Comparison of ENCODE assay signal across 12 cellular contexts in the genomic region with DNA sequence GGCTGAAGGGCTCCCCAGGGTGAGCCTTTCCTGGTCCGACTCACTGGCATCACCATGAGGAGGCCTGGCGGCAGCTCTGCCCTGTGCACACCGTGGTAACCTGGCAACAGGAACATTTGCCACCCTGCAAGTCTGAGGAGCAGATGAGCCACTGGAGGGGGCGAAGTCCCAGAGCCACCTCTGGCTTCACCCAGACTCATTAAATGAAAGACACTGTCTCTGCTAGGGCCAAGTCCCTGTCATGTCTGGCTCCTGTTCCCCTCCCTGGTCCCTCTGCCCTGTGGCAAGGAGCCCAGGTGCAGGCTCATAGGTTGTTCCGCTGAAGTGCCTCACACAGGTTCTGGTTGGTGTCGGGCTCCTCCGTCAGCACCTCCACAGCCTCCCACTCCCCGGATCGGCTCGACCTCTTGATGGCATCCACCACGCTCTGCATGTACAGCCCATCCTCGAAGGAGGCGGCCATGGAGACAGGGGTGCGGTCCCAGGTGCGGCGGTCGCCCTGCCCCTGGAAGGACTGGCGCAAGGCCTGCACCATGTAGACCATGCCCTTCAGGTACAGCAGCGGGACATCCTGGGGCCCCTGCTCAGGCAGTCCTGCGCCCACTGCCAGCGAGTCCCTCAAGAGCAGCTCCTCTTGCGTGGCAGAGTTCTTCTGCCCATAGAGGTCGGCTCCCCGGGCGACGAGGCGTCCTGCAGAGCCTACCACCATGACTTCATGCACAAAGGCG. TPM values are rescaled to one million over a fixed set of nuclear protein-coding genes. Genes with fewer than 3 reads are reported as not detected.
DNase-seq lines count a peak whose midpoint lies in the region; ATAC-seq, FAIRE-seq and TF ChIP-seq lines count a peak whose summit lies in the region.
"Had no signal": no experiment of that assay in that cellular context is flagged by ENCODE, and none has a peak within 500 bp of the region (broad histone marks: within the 10 kb centered on the region; RNA-seq: fewer than 3 reads in every experiment).

No MANE protein-coding gene starts in this region.

- H3K36me3 Mint-ChIP-seq in nephron progenitor cell (ENCODE audit: low read depth): peaks cover 2% of the 10 kb centered on the region

- ATAC-seq in heart left ventricle (no peak), GM18907 (IDR thresholded peaks at IDR 0.05; ENCODE audit: unreplicated experiment) (no peak)
- ATAC-seq: activated T-cell treated with anti-CD3 and anti-CD28 coated beads, Interleukin-2, amount 50 U/mL, for 4 hours had no signal

- no peak overlapping the region for H3K4me3 ChIP-seq in heart left ventricle
- no peak overlapping the region for H3K4me3 ChIP-seq in colonic mucosa
- no peak overlapping the region for H3K4me3 ChIP-seq in uterus

- no peak for FAIRE-seq in D721Med (lab: Jason Lieb, UNC)

- peaks cover 12% of the 10 kb centered on the region for H3K4me1 Mint-ChIP-seq in nephron progenitor cell

- peak overlapping the region; percentile 26 to 67 for H3K9ac ChIP-seq in colonic mucosa (ENCODE audit: low read depth in 2 of 2, low read length in 2 of 2)

- 93 to 96% (median 96%) methylated on average over 16 to 28 of the region's 28 CpGs for WGBS in heart left ventricle, 4 donors

- H3K27me3 ChIP-seq in heart left ventricle: no peaks in the 10 kb centered on the region
- H3K27me3 ChIP-seq in colonic mucosa: no peaks in the 10 kb centered on the region
- no peaks in the 10 kb centered on the region for H3K27me3 ChIP-seq in uterus

- H3K27me3 Mint-ChIP-seq in nephron progenitor cell (ENCODE audit: low read depth, poor library complexity): no peaks in the 10 kb centered on the region
- H3K27me3 Mint-ChIP-seq: IgD-negative memory B cell had no signal

- DNase-seq in heart left ventricle (peak in 1 of 5 donors; percentile 25), cardiac septum (ENCODE audit: low spot score) (no peak), colonic mucosa (no peak), nephron progenitor cell (no peak), uterus (no peak), D721Med (ENCODE audit: insufficient read length, low spot score) (no peak), inferior parietal cortex (ENCODE audit: extremely low spot score) (no peak)
- DNase-seq: activated CD4-positive, CD25-positive, alpha-beta regulatory T cell treated with anti-CD3 and anti-CD28 coated beads, Interleukin-2, amount 50 U/mL, for 72 hours; activated T-cell treated with anti-CD3 and anti-CD28 coated beads, Interleukin-2, amount 50 U/mL, for 4 hours; NCI-H187 had no signal

- TF ChIP-seq POLR2A in heart left ventricle (IDR thresholded peaks at IDR 0.05) (no peak), uterus (IDR thresholded peaks at IDR 0.05) (no peak)

- H3K36me3 ChIP-seq in heart left ventricle (peaks cover 0 to 10% (median 2%) of the 10 kb centered on the region in 9 donors), colonic mucosa (no peaks in the 10 kb centered on the region), uterus (no peaks in the 10 kb centered on the region)

- H3K4me3 Mint-ChIP-seq in nephron progenitor cell: no peak overlapping the region
- H3K4me3 Mint-ChIP-seq: activated T-cell treated with anti-CD3 and anti-CD28 coated beads, Interleukin-2, amount 50 U/mL, for 4 hours; IgD-negative memory B cell had no signal

- no peak for TF ChIP-seq CTCF in heart left ventricle (IDR thresholded peaks at IDR 0.05)
- TF ChIP-seq CTCF in colonic mucosa (IDR thresholded peaks at IDR 0.05): no peak
- no peak for TF ChIP-seq CTCF in nephron progenitor cell (IDR thresholded peaks at IDR 0.05)
- TF ChIP-seq CTCF in uterus (IDR thresholded peaks at IDR 0.05): no peak
- no peak for TF ChIP-seq CTCF in D721Med (IDR thresholded peaks at IDR 0.05; ENCODE audit: insufficient read depth, missing control alignments)

- H3K4me1 ChIP-seq in heart left ventricle (peaks cover 8 to 40% (median 23%) of the 10 kb centered on the region in 12 donors), colonic mucosa (peaks cover 22% of the 10 kb centered on the region), uterus (no peaks in the 10 kb centered on the region)

- H3K9me3 Mint-ChIP-seq in nephron progenitor cell: no peaks in the 10 kb centered on the region
- H3K9me3 Mint-ChIP-seq: activated T-cell treated with anti-CD3 and anti-CD28 coated beads, Interleukin-2, amount 50 U/mL, for 4 hours; IgD-negative memory B cell had no signal

- H3K27ac Mint-ChIP-seq in nephron progenitor cell: peak overlapping the region; percentile 68

- peak overlapping the region in 11 of 12 donors; percentile 56 to 91 (median 77) for H3K27ac ChIP-seq in heart left ventricle
- H3K27ac ChIP-seq in colonic mucosa: peak overlapping the region; percentile 86
- H3K27ac ChIP-seq in uterus: peak overlapping the region; percentile 54 to 57

- intact Hi-C loops in heart left ventricle (cut with DNase I): loop anchor here in 9 of 10 donors (5.0 to 10.0 kb wide), 13 partner anchors 42 to 390 kb away; a partner anchor contains a TSS
- intact Hi-C loops in cardiac septum (cut with DNase I): loop anchor here (5.0 kb wide), 4 partner anchors 42 to 367 kb away; a partner anchor contains a TSS
- intact Hi-C loops in colonic mucosa (cut with DNase I): loop anchor here (5.0 kb wide), 3 partner anchors 42 to 252 kb away; a partner anchor contains a TSS
- intact Hi-C loops in uterus (cut with DNase I; ENCODE audit: low total_unique reads): no loop called here

- no peaks in the 10 kb centered on the region for H3K9me3 ChIP-seq in heart left ventricle
- no peaks in the 10 kb centered on the region for H3K9me3 ChIP-seq in colonic mucosa
- H3K9me3 ChIP-seq in uterus: no peaks in the 10 kb centered on the region

RNA-seq across cellular contexts. Expression of a gene that starts 8.4 kb away (rescaled TPM):
- total RNA-seq in heart left ventricle: 10 to 100 TPM in 1 of 9 donors, 1 to 10 TPM in 8; 3.5 to 11.6 (median 4.3) TPM
- polyA plus RNA-seq in heart left ventricle: 1 to 10 TPM; 2.1 to 4.4 TPM
- 5.6 TPM for total RNA-seq in cardiac septum
- total RNA-seq in colonic mucosa: 1 to 10 TPM; 1.1 to 1.4 TPM
- total RNA-seq in uterus: 1 to 10 TPM in 3 of 4 donors, not detected in 1; 5.3 to 8.6 (median 6.9) TPM

RNA-seq across cellular contexts. Expression of a gene that starts 8.5 kb away (rescaled TPM):
- total RNA-seq in heart left ventricle (10 to 100 TPM in 4 of 9 donors, 1 to 10 TPM in 5; 7.6 to 15.6 (median 8.6) TPM), cardiac septum (8.5 TPM), colonic mucosa (10 to 100 TPM in 1 of 2 donors, 1 to 10 TPM in 1; 9.1 to 13.0 TPM), uterus (10 to 100 TPM in 3 of 4 donors, 1 to 10 TPM in 1; 4.1 to 22.4 (median 13.7) TPM)
- polyA plus RNA-seq in heart left ventricle: 10 to 100 TPM; 11.8 to 26.9 TPM

RNA-seq across cellular contexts. Expression of a gene that starts 14.3 kb away (rescaled TPM):
- total RNA-seq in heart left ventricle (1 to 10 TPM; 1.7 to 5.6 (median 2.9) TPM), cardiac septum (3.4 TPM), colonic mucosa (10 to 100 TPM in 1 of 2 donors, 1 to 10 TPM in 1; 4.6 to 10.3 TPM), uterus (10 to 100 TPM in 1 of 4 donors, 1 to 10 TPM in 2, not detected in 1; 1.6 to 32.9 (median 7.9) TPM)
- 1 to 10 TPM; 2.7 to 7.0 TPM for polyA plus RNA-seq in heart left ventricle

RNA-seq across cellular contexts. Expression of a gene that starts 15.0 kb away (rescaled TPM):
- total RNA-seq in heart left ventricle: 10 to 100 TPM in 4 of 9 donors, 1 to 10 TPM in 5; 6.2 to 19.9 (median 9.5) TPM
- 10 to 100 TPM in 1 of 2 donors, 1 to 10 TPM in 1; 7.8 to 15.6 TPM for polyA plus RNA-seq in heart left ventricle
- total RNA-seq in cardiac septum: 9.3 TPM
- 10 to 100 TPM; 11.8 to 27.5 TPM for total RNA-seq in colonic mucosa
- 10 to 100 TPM; 17.8 to 33.4 (median 29.8) TPM for total RNA-seq in uterus

RNA-seq across cellular contexts. Expression of a gene that starts 30.1 kb away (rescaled TPM):
- 1 to 10 TPM in 3 of 9 donors, under 1 TPM in 4, not detected in 2; 0.27 to 1.7 (median 0.60) TPM for total RNA-seq in heart left ventricle
- polyA plus RNA-seq in heart left ventricle: under 1 TPM; 0.21 to 0.30 TPM
- total RNA-seq in cardiac septum: 0.40 TPM
- 1 to 10 TPM; 1.9 to 2.5 TPM for total RNA-seq in colonic mucosa
- 1 to 10 TPM in 1 of 4 donors, under 1 TPM in 2, not detected in 1; 0.41 to 1.2 (median 0.51) TPM for total RNA-seq in uterus
